25 cellular contexts compared by ENCODE assay signal in the genomic region with DNA sequence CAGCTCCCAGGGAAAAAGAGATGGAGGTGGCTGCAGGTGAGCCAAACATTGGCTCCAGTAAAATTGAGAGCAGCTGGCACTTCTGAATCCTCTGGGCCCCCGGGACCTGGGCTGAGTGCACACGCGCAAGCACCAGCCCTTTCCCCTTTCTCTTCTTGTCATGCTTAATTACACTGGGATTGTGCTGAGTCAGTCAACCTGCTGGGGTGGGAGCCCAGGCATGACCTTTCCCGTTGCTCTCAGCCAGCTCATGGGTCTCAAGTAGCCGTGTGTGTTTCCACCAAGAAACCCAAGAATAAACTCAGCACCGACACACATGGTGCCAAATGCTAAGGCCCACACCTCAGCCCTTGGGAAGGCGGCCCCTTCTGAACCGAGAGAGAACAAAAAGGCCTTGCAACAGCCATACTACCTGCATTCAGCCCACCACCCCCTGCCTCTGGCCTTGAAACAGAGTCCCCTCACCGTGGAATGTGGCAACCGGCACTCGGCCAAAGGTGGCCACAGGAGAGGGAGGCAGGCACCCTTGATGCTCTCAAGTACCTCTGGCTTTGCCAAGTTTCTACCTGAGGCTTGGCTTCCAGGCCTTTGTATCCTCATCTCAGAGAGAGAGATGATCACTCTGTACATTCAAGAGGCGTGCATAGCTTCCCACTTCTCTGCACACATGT. TPM values are rescaled to one million over a fixed set of nuclear protein-coding genes. Genes with fewer than 3 reads are reported as not detected.
A peak's percentile ranks its signal among the peaks of the same experiment; 100 is the strongest.
DNase-seq lines count a peak whose midpoint lies in the region; TF ChIP-seq lines count a peak whose summit lies in the region.
"Had no signal": no experiment of that assay in that cellular context is flagged by ENCODE, and none has a peak within 500 bp of the region (broad histone marks: within the 10 kb centered on the region; RNA-seq: fewer than 3 reads in every experiment).

No MANE protein-coding gene starts in this region.

- no peaks in the 10 kb centered on the region for H3K4me1 Mint-ChIP-seq in activated T-cell treated with anti-CD3 and anti-CD28 coated beads, Interleukin-2, amount 50 U/mL, for 24 hours (ENCODE audit: low read depth)
- H3K4me1 Mint-ChIP-seq: activated CD4-positive, alpha-beta T cell treated with anti-CD3 and anti-CD28 coated beads, Interleukin-2, amount 10 ng/mL, durations not matched to agents 24 days and 14 days; B cell had no signal

- no peaks in the 10 kb centered on the region for H3K27me3 Mint-ChIP-seq in activated T-cell treated with anti-CD3 and anti-CD28 coated beads, Interleukin-2, amount 50 U/mL, for 24 hours
- H3K27me3 Mint-ChIP-seq: activated CD4-positive, alpha-beta T cell treated with anti-CD3 and anti-CD28 coated beads, Interleukin-2, amount 10 ng/mL, durations not matched to agents 24 days and 14 days; B cell; dendritic cell treated with granulocyte-macrophage colony-stimulating factor and Interleukin-4, amounts not matched to agents 40 ng/mL and 50 ng/mL, for 4 days had no signal

- H3K9me3 Mint-ChIP-seq in activated T-cell treated with anti-CD3 and anti-CD28 coated beads, Interleukin-2, amount 50 U/mL, for 24 hours, result no peaks in the 10 kb centered on the region
- H3K9me3 Mint-ChIP-seq: activated CD4-positive, alpha-beta T cell treated with anti-CD3 and anti-CD28 coated beads, Interleukin-2, amount 10 ng/mL, durations not matched to agents 24 days and 14 days; dendritic cell treated with granulocyte-macrophage colony-stimulating factor and Interleukin-4, amounts not matched to agents 40 ng/mL and 50 ng/mL, for 4 days; T-helper 1 cell treated with Interleukin-12 subunit alpha and Interleukin-12 subunit beta and Interleukin-4 antibody, amounts not matched to agents 30 μg/mL and 1 μg/mL, for 36 hours had no signal

- TF ChIP-seq POLR2A in thyroid gland (IDR thresholded peaks at IDR 0.05), result no peak

- peak in 1 of 6 experiments; percentile 11 for TF ChIP-seq CTCF in thyroid gland (IDR thresholded peaks at IDR 0.05)
- no peak for TF ChIP-seq CTCF in coronary artery (IDR thresholded peaks at IDR 0.05)

- H3K9me3 ChIP-seq in thyroid gland, result no peaks in the 10 kb centered on the region
- H3K9me3 ChIP-seq: breast epithelium, SJSA1, upper lobe of right lung had no signal

- WGBS in thyroid gland, 2 donors, result 34 to 41% methylated on average over 10 to 11 of the region's 12 CpGs

- intact Hi-C loops in thyroid gland (cut with DNase I), result no loop called here

- peaks cover 35 to 40% of the 10 kb centered on the region in 2 donors for H3K4me1 ChIP-seq in thyroid gland
- H3K4me1 ChIP-seq: upper lobe of right lung had no signal

- H3K36me3 Mint-ChIP-seq in activated T-cell treated with anti-CD3 and anti-CD28 coated beads, Interleukin-2, amount 50 U/mL, for 24 hours (ENCODE audit: low read depth), result no peaks in the 10 kb centered on the region

- H3K4me3 Mint-ChIP-seq in activated T-cell treated with anti-CD3 and anti-CD28 coated beads, Interleukin-2, amount 50 U/mL, for 24 hours, result no peak overlapping the region
- H3K4me3 Mint-ChIP-seq: activated CD4-positive, alpha-beta T cell treated with anti-CD3 and anti-CD28 coated beads, Interleukin-2, amount 10 ng/mL, durations not matched to agents 24 days and 14 days; B cell; dendritic cell treated with granulocyte-macrophage colony-stimulating factor and Interleukin-4, amounts not matched to agents 40 ng/mL and 50 ng/mL, for 4 days; neural crest cell; T-helper 1 cell treated with Interleukin-12 subunit alpha and Interleukin-12 subunit beta and Interleukin-4 antibody, amounts not matched to agents 30 μg/mL and 1 μg/mL, for 36 hours had no signal

- no peak overlapping the region for H3K27ac Mint-ChIP-seq in activated T-cell treated with anti-CD3 and anti-CD28 coated beads, Interleukin-2, amount 50 U/mL, for 24 hours
- H3K27ac Mint-ChIP-seq: activated CD4-positive, alpha-beta T cell treated with anti-CD3 and anti-CD28 coated beads, Interleukin-2, amount 10 ng/mL, durations not matched to agents 24 days and 14 days; B cell; dendritic cell treated with granulocyte-macrophage colony-stimulating factor and Interleukin-4, amounts not matched to agents 40 ng/mL and 50 ng/mL, for 4 days; T-helper 1 cell treated with Interleukin-12 subunit alpha and Interleukin-12 subunit beta and Interleukin-4 antibody, amounts not matched to agents 30 μg/mL and 1 μg/mL, for 36 hours had no signal

- no peak overlapping the region for H3K4me3 ChIP-seq in thyroid gland (replicated peaks in 1 of 3)
- H3K4me3 ChIP-seq in coronary artery, result no peak overlapping the region
- H3K4me3 ChIP-seq: breast epithelium, GM12878, GM23248, SJSA1, upper lobe of right lung had no signal

- H3K27me3 ChIP-seq in thyroid gland, result no peaks in the 10 kb centered on the region
- H3K27me3 ChIP-seq: breast epithelium, SJSA1, upper lobe of right lung had no signal

- DNase-seq in NCI-H1105 treated with DMSO at 0.1 percent for 48 hours (lab: John Stamatoyannopoulos, UW) (peak; percentile 2), NCI-H1105 (lab: John Stamatoyannopoulos, UW) (no peak), NCI-H2171 (lab: John Stamatoyannopoulos, UW) (peak; percentile 76), glomerular visceral epithelial cell (ENCODE audit: extremely low spot score) (peak; percentile 22), thyroid gland (peak; percentile 90 to 93), dedifferentiated amniotic fluid mesenchymal stem cell (ENCODE audit: extremely low spot score) (no peak), coronary artery (ENCODE audit: low spot score) (no peak)
- no peak for DNase-seq in activated T-cell treated with anti-CD3 and anti-CD28 coated beads, Interleukin-2, amount 50 U/mL, for 24 hours
- DNase-seq: activated CD4-positive, alpha-beta T cell treated with anti-CD3 and anti-CD28 coated beads, Interleukin-2, amount 10 ng/mL, durations not matched to agents 24 days and 14 days; activated CD8-positive, alpha-beta memory T cell treated with anti-CD3 and anti-CD28 coated beads, Interleukin-2, amount 50 U/mL, for 48 hours; activated effector memory CD4-positive, alpha-beta T cell treated with anti-CD3 and anti-CD28 coated beads, Interleukin-2, amount 50 U/mL, for 16 hours; Calu3; GM23248; NCI-H2107; NCI-H82; upper lobe of right lung had no signal

- H3K27ac ChIP-seq in thyroid gland (peak overlapping the region; percentile 63 to 86 (median 85)), coronary artery (no peak overlapping the region)
- H3K27ac ChIP-seq: 22Rv1, breast epithelium, GM23248, KMS-11, SJSA1, upper lobe of right lung had no signal

- no peaks in the 10 kb centered on the region for H3K36me3 ChIP-seq in thyroid gland
- H3K36me3 ChIP-seq: breast epithelium, upper lobe of right lung had no signal

RNA-seq across cellular contexts. Expression of a gene that starts 28.1 kb away (rescaled TPM):
- 10 to 100 TPM; 28.4 to 77.2 (median 63.8) TPM for total RNA-seq in thyroid gland
- total RNA-seq: B cell, Calu3 had no signal

Comparison
In these comparisons a context has a peak if more than half of its experiments do, and no peak if none do; other contexts are left out.
1. DNase-seq: peak in NCI-H1105 treated with DMSO at 0.1 percent for 48 hours (single experiment), NCI-H2171 (single experiment), glomerular visceral epithelial cell (single experiment) and thyroid gland (2 of 2); none in NCI-H1105 (single experiment), dedifferentiated amniotic fluid mesenchymal stem cell (single experiment), coronary artery (single experiment) and activated T-cell treated with anti-CD3 and anti-CD28 coated beads, Interleukin-2, amount 50 U/mL, for 24 hours (single experiment).
2. H3K27ac ChIP-seq: peak in thyroid gland (3 of 3); none in coronary artery (0 of 2).